ENCODE assay signal across 26 cellular contexts in the genomic region with DNA sequence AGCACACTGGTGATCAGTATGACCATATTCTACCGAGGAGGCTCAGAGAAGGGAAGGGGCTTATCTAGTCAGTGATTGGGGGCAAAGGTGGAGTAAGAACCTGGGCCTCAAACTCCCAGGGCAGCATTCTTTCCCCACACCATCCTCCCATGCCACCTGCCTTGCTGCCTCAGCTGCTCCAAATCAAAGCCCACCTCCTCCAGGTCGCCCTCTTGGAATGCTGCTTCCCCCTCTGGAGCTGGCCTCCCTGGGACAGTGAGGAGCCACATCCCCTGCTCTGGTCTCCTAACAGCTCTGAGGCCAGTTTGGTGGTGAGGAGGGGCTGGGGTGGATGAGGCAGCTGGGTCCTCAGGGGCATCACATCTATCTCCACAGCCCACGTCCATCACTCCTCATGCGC. TPM values are rescaled to one million over a fixed set of nuclear protein-coding genes. Genes with fewer than 3 reads are reported as not detected.
"Had no signal": no experiment of that assay in that cellular context is flagged by ENCODE, and none has a peak within 500 bp of the region (broad histone marks: within the 10 kb centered on the region; RNA-seq: fewer than 3 reads in every experiment).

No MANE protein-coding gene starts in this region.

- H3K27ac ChIP-seq: cardiac muscle cell, coronary artery, esophagus muscularis mucosa, neural progenitor cell, psoas muscle, sigmoid colon, suprapubic skin, transverse colon had no signal

- H3K27me3 ChIP-seq: esophagus muscularis mucosa, sigmoid colon, suprapubic skin, transverse colon had no signal

- H3K9me3 ChIP-seq: esophagus muscularis mucosa, psoas muscle, sigmoid colon, suprapubic skin, transverse colon had no signal

- FAIRE-seq: endothelial cell of umbilical vein had no signal

- ATAC-seq: left lobe of liver; naive thymus-derived CD8-positive, alpha-beta T cell; psoas muscle; stimulated activated naive CD8-positive, alpha-beta T cell treated with anti-CD3 and anti-CD28 coated beads, Interleukin-15, amount 100 ng/mL, for 72 hours had no signal

- H3K9me3 Mint-ChIP-seq: central memory CD8-positive, alpha-beta T cell; immature natural killer cell; naive thymus-derived CD8-positive, alpha-beta T cell; neural progenitor cell; stimulated activated naive CD8-positive, alpha-beta T cell treated with anti-CD3 and anti-CD28 coated beads, Interleukin-15, amount 100 ng/mL, for 72 hours had no signal

- H3K4me3 Mint-ChIP-seq: central memory CD8-positive, alpha-beta T cell; immature natural killer cell; naive thymus-derived CD8-positive, alpha-beta T cell; stimulated activated naive CD8-positive, alpha-beta T cell treated with anti-CD3 and anti-CD28 coated beads, Interleukin-15, amount 100 ng/mL, for 72 hours had no signal

- H2AFZ ChIP-seq: neural progenitor cell had no signal

- H3K27ac Mint-ChIP-seq: immature natural killer cell had no signal

- H3K36me3 Mint-ChIP-seq: immature natural killer cell; naive thymus-derived CD8-positive, alpha-beta T cell; neural progenitor cell had no signal

- DNase-seq: dermis blood vessel endothelial cell; effector memory CD4-positive, alpha-beta T cell; foreskin melanocyte; glutamatergic neuron; hypothalamus; immature natural killer cell; islet precursor cell; mesendoderm; naive thymus-derived CD8-positive, alpha-beta T cell; psoas muscle; sigmoid colon; stimulated activated CD4-positive, alpha-beta T cell treated with anti-CD3 and anti-CD28 coated beads, Interleukin-2, amount 100 ng/mL, for 24 hours; stimulated activated CD4-positive, alpha-beta T cell treated with anti-CD3 and anti-CD28 coated beads, Interleukin-4, amount 100 ng/mL, for 4 hours; stimulated activated naive CD4-positive, alpha-beta T cell; stimulated activated naive CD8-positive, alpha-beta T cell treated with anti-CD3 and anti-CD28 coated beads, Interleukin-15, amount 100 ng/mL, for 72 hours; transverse colon had no signal

- H3K4me3 ChIP-seq: cardiac muscle cell, coronary artery, esophagus muscularis mucosa, lung, neural progenitor cell, psoas muscle, sigmoid colon, suprapubic skin, transverse colon had no signal

- H3K36me3 ChIP-seq: cardiac muscle cell, esophagus muscularis mucosa, neural progenitor cell, sigmoid colon, suprapubic skin, transverse colon had no signal

RNA-seq across cellular contexts. Expression of a gene that starts 16.3 kb away (rescaled TPM):
- total RNA-seq: naive thymus-derived CD8-positive, alpha-beta T cell had no signal

RNA-seq across cellular contexts. Expression of a gene that starts 19.6 kb away (rescaled TPM):
- total RNA-seq: dermis blood vessel endothelial cell, endothelial cell of umbilical vein, osteocyte had no signal
